ENCODE assay signal across 8 cellular contexts in genomic region chr1:181479137-181479745, GRCh38. TPM values are rescaled to one million over a fixed set of nuclear protein-coding genes. Genes with fewer than 3 reads are reported as not detected.
DNase-seq lines count a peak whose midpoint lies in the region; ATAC-seq and TF ChIP-seq lines count a peak whose summit lies in the region.

No MANE protein-coding gene starts in this region.

- peak; percentile 60 to 79 (median 74) for TF ChIP-seq CTCF in adrenal gland (IDR thresholded peaks at IDR 0.05)
- peak; percentile 86 for TF ChIP-seq CTCF in retinal pigment epithelial cell (conservative IDR thresholded peaks at IDR 0.05; ENCODE audit: low read depth, low read length)

- intact Hi-C loops in adrenal gland (cut with DNase I), result no loop called here
- intact Hi-C loops in left ventricle myocardium superior (cut with micrococcal nuclease), result loop anchor here (5.0 kb wide), 1 partner anchor 198 kb away; no protein-coding TSS in a partner anchor

- no peak overlapping the region for H3K4me3 ChIP-seq in adrenal gland
- H3K4me3 ChIP-seq in retinal pigment epithelial cell (ENCODE audit: low read length), result no peak overlapping the region

- TF ChIP-seq POLR2A in adrenal gland (IDR thresholded peaks at IDR 0.05), result no peak

- H3K4me1 ChIP-seq in adrenal gland (replicated peaks in 1 of 2), result peaks cover 0 to 4% of the 10 kb centered on the region in 2 donors

- peaks cover 36% of the 10 kb centered on the region for H3K27me3 ChIP-seq in adrenal gland

- no peaks in the 10 kb centered on the region for H3K36me3 ChIP-seq in adrenal gland (replicated peaks in 1 of 2)

- DNase-seq in DMS153 (lab: John Stamatoyannopoulos, UW) (peak; percentile 62), HPDE6-E6E7 (ENCODE audit: extremely low spot score) (peak; percentile 76), NCI-H774 (lab: John Stamatoyannopoulos, UW) (peak; percentile 48), adrenal gland (peak; percentile 39 to 71 (median 59)), left ventricle myocardium superior (peak; percentile 50), retinal pigment epithelial cell (ENCODE audit: low read depth) (no peak)

- H3K9me3 ChIP-seq in adrenal gland (replicated peaks in 1 of 3), result no peaks in the 10 kb centered on the region

- H3K27ac ChIP-seq in adrenal gland, result no peak overlapping the region

- ATAC-seq in GM19324 (IDR thresholded peaks at IDR 0.05; ENCODE audit: low FRiP score, unreplicated experiment), result peak; percentile 53
- ATAC-seq in left ventricle myocardium superior, result peak; percentile 93
- ATAC-seq in HG03025 (IDR thresholded peaks at IDR 0.05; ENCODE audit: low FRiP score, unreplicated experiment), result no peak

- WGBS in adrenal gland, 4 donors, result 22 to 31% (median 23%) methylated on average over 2 to 3 of the region's 3 CpGs

RNA-seq across cellular contexts. Expression of gene CACNA1E, which starts 4.1 kb away (rescaled TPM):
- 1 to 10 TPM in 3 of 8 donors, under 1 TPM in 2, not detected in 3; 0.08 to 3.2 (median 1.6) TPM for total RNA-seq in adrenal gland
- polyA plus RNA-seq in adrenal gland, result 1 to 10 TPM in 2 of 3 donors, under 1 TPM in 1; 0.34 to 2.7 (median 1.3) TPM
- total RNA-seq in left ventricle myocardium superior, result 1.2 TPM
